In the genomic region with DNA sequence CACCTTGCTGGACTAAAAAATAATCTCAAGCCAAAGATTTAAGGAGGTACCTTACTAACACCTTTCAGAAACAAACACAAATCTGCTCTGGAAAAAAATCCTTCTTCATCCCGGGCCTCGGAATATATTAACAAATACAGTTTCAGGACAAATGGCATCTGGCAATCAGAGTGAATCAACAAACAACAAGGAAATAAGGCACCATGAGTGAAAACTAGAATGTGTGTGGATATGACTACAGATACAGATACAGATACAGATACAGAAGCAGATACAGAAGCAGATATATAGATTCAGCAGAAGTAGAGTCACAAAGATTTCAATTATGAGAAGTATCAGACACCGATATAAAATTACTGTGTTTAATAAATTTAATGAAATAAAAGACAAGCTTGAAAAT, we compare ENCODE assay signal across 8 cellular contexts.
"Had no signal": no experiment of that assay in that cellular context is flagged by ENCODE, and none has a peak within 500 bp of the region (broad histone marks: within the 10 kb centered on the region; RNA-seq: fewer than 3 reads in every experiment).

No MANE protein-coding gene starts in this region.

- H3K4me3 ChIP-seq: GM12878 had no signal

- FAIRE-seq: G401.6, GM12878, GM12891, GM12892, GM18507, GM19239 had no signal

- DNase-seq: GDM1, GF-D8 had no signal

- ATAC-seq: GM12878 had no signal
